10 cellular contexts compared by ENCODE assay signal in the genomic region with DNA sequence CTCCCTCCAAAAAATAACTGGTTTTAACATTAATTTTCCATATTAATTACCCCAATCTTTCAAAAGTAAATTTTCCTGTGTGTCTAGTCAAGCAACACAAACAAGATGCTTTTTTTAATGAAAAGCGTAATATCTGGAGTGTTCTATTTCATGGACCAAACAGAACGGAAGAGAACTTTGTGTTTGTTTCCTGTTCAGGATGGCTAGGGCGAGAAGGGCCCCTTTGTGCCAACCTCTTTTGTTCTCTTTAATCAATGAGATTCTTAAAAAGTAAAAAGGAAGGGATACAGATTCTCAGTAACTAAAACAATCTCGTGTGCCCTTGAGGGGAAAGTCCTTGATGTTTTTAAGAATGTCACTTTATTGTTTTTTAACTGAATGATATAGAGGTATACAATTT. TPM values are rescaled to one million over a fixed set of nuclear protein-coding genes. Genes with fewer than 3 reads are reported as not detected.
DNase-seq lines count a peak whose midpoint lies in the region; ATAC-seq, FAIRE-seq and TF ChIP-seq lines count a peak whose summit lies in the region.
"Had no signal": no experiment of that assay in that cellular context is flagged by ENCODE, and none has a peak within 500 bp of the region (broad histone marks: within the 10 kb centered on the region; RNA-seq: fewer than 3 reads in every experiment).

No MANE protein-coding gene starts in this region.

- intact Hi-C loops in natural killer cell (cut with micrococcal nuclease): loop anchor here (1.0 to 5.0 kb wide), 2 partner anchors 74 to 124 kb away; a partner anchor contains a TSS

- peaks cover 42 to 46% of the 10 kb centered on the region in 2 donors for H3K4me1 Mint-ChIP-seq in natural killer cell

- no peaks in the 10 kb centered on the region for H3K27me3 Mint-ChIP-seq in natural killer cell (ENCODE audit: low read depth in 2 of 2)

- no peaks in the 10 kb centered on the region for H3K9me3 ChIP-seq in small intestine (ENCODE audit: control insufficient read depth, low read depth)

- H3K36me3 ChIP-seq in brain microvascular endothelial cell (replicated peaks) (peaks cover 81% of the 10 kb centered on the region), small intestine (ENCODE audit: control insufficient read depth in 2 of 2, insufficient read depth in 2 of 2, low read length in 2 of 2) (peaks cover 30 to 33% of the 10 kb centered on the region in 2 donors)

- H3K27me3 ChIP-seq in brain microvascular endothelial cell (replicated peaks): no peaks in the 10 kb centered on the region
- no peaks in the 10 kb centered on the region for H3K27me3 ChIP-seq in small intestine (ENCODE audit: control insufficient read depth in 2 of 2, insufficient read depth in 2 of 2, low read length in 2 of 2)

- in situ Hi-C loops in brain microvascular endothelial cell (cut with HindIII; ENCODE audit: low pct_ligation_motif_present, low sequenced_read_pairs): no loop called here

- H3K27ac Mint-ChIP-seq in natural killer cell: peak overlapping the region; percentile 89 to 96

- 38 to 78% (median 47%) methylated on average over 4 of the region's 4 CpGs for WGBS in small intestine, 3 donors

- no peak for FAIRE-seq in small intestine (lab: Jason Lieb, UNC)
- FAIRE-seq: endometrium, G401.6 had no signal

- no peaks in the 10 kb centered on the region for H3K9me3 Mint-ChIP-seq in natural killer cell

- ATAC-seq in HG02840 (IDR thresholded peaks at IDR 0.05; ENCODE audit: low FRiP score, unreplicated experiment) (peak; percentile 4), natural killer cell (peak in 1 of 3 donors; percentile 17), GM21723 (IDR thresholded peaks at IDR 0.05; ENCODE audit: unreplicated experiment) (no peak)

- H3K4me3 ChIP-seq in brain microvascular endothelial cell (ENCODE audit: low read depth, low read length) (no peak overlapping the region), small intestine (ENCODE audit: low read depth in 1 of 2, low read length in 2 of 2) (no peak overlapping the region)

- H3K4me1 ChIP-seq in small intestine (ENCODE audit: control insufficient read depth in 2 of 2, insufficient read depth in 1 of 2, low read depth in 1 of 2, low read length in 1 of 2): peaks cover 0 to 5% of the 10 kb centered on the region in 2 donors

- H3K36me3 Mint-ChIP-seq in natural killer cell: peaks cover 36% of the 10 kb centered on the region

- peak overlapping the region; percentile 88 for H3K4me3 Mint-ChIP-seq in natural killer cell

- TF ChIP-seq CTCF in brain microvascular endothelial cell (IDR thresholded peaks at IDR 0.05; ENCODE audit: low read depth, low read length, missing control alignments) (no peak), natural killer cell (IDR thresholded peaks at IDR 0.05) (no peak)

- peak; percentile 35 for DNase-seq in CD1c-positive myeloid dendritic cell (ENCODE audit: extremely low spot score)
- no peak for DNase-seq in brain microvascular endothelial cell
- DNase-seq in natural killer cell: no peak
- no peak for DNase-seq in DMS153 (lab: John Stamatoyannopoulos, UW)
- no peak for DNase-seq in stimulated activated CD4-positive, alpha-beta T cell treated with anti-CD3 and anti-CD28 coated beads, Interleukin-15, amount 100 ng/mL, for 24 hours
- DNase-seq in small intestine: no peak

- H3K27ac ChIP-seq in brain microvascular endothelial cell (peak overlapping the region; percentile 29), small intestine (ENCODE audit: low read depth in 1 of 2, low read length in 1 of 2) (peak overlapping the region in 1 of 2 donors; percentile 32)

RNA-seq across cellular contexts. Expression of a gene that starts 55.7 kb away (rescaled TPM):
- total RNA-seq in natural killer cell: 100 to 1,000 TPM; 530 to 823 (median 582) TPM
- 100 to 1,000 TPM; 493 to 875 (median 519) TPM for polyA plus RNA-seq in small intestine

RNA-seq across cellular contexts. Expression of a gene that starts 57.5 kb away (rescaled TPM):
- under 1 TPM in 2 of 3 donors, not detected in 1; 0.60 to 0.66 TPM for total RNA-seq in natural killer cell
- under 1 TPM in 1 of 3 donors, not detected in 2; 0.37 TPM for polyA plus RNA-seq in small intestine
